17 cellular contexts compared by ENCODE assay signal in the genomic region with DNA sequence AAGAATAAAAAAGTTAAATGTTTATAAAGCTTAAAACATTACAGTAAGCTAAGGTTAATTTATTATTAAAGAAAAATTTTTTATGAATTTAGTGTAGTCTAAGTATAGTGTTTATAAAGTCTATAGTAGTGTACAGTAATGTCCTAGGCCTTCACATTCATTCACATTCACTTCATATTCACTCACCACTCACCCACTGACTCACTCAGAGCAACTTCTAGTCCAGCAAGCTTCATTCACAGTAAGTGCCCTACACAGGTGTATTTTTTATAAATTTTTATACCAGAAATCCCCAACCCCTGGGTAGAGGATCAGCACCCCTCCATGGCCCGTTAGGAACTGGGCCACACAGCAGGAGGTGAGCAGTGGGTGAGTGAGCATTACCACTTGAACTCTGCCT. TPM values are rescaled to one million over a fixed set of nuclear protein-coding genes. Genes with fewer than 3 reads are reported as not detected.
DNase-seq lines count a peak whose midpoint lies in the region; FAIRE-seq and TF ChIP-seq lines count a peak whose summit lies in the region.
"Had no signal": no experiment of that assay in that cellular context is flagged by ENCODE, and none has a peak within 500 bp of the region (broad histone marks: within the 10 kb centered on the region; RNA-seq: fewer than 3 reads in every experiment).

No MANE protein-coding gene starts in this region.

- FAIRE-seq in kidney (lab: Jason Lieb, UNC): peak; percentile 73
- FAIRE-seq: A549, GM12891, HepG2, HTR-8/SVneo had no signal

- intact Hi-C loops in kidney (cut with DNase I): no loop called here

- peaks cover 0 to 2% of the 10 kb centered on the region in 2 donors for H3K4me1 ChIP-seq in kidney (ENCODE audit: control insufficient read depth in 1 of 2, insufficient read depth in 1 of 2, low read depth in 1 of 2, low read length in 2 of 2)
- H3K4me1 ChIP-seq: A549, BE2C had no signal

- H3K4me3 ChIP-seq in epithelial cell of esophagus (ENCODE audit: low read length): no peak overlapping the region
- H3K4me3 ChIP-seq in kidney (ENCODE audit: low read length in 2 of 2): no peak overlapping the region
- H3K4me3 ChIP-seq: A549 had no signal

- TF ChIP-seq CTCF in epithelial cell of esophagus (IDR thresholded peaks at IDR 0.05; ENCODE audit: insufficient read depth, low read depth, low read length, missing control alignments) (no peak), kidney (IDR thresholded peaks at IDR 0.05; ENCODE audit: borderline replicate concordance, extremely low read depth, insufficient read depth) (no peak)

- no peaks in the 10 kb centered on the region for H3K36me3 ChIP-seq in kidney (ENCODE audit: control insufficient read depth in 1 of 2, insufficient read depth in 2 of 2, low read length in 2 of 2)
- H3K36me3 ChIP-seq: BE2C had no signal

- no peak overlapping the region for H3K9ac ChIP-seq in kidney (ENCODE audit: low read length in 2 of 2)

- H3K27ac ChIP-seq in kidney (ENCODE audit: low read depth in 2 of 2, low read length in 2 of 2): no peak overlapping the region
- H3K27ac ChIP-seq: A549, C4-2B had no signal

- DNase-seq in RKO (ENCODE audit: low spot score) (peak; percentile 18), epithelial cell of esophagus (ENCODE audit: low read depth) (peak; percentile 76), kidney (no peak), SW480 (ENCODE audit: low spot score) (no peak), cortex of kidney (lab: John Stamatoyannopoulos, UW) (no peak), NCI-H2107 treated with DMSO at 0.1 percent for 48 hours (lab: John Stamatoyannopoulos, UW; ENCODE audit: unreplicated experiment) (no peak)
- DNase-seq: BE2C; CD4-positive, alpha-beta memory T cell; DMS79; GOT3; H9 had no signal

- H3K9me3 ChIP-seq in kidney (ENCODE audit: control insufficient read depth in 1 of 2, low read length in 2 of 2): peaks cover 0 to 6% of the 10 kb centered on the region in 2 donors
- H3K9me3 ChIP-seq: A549, BE2C had no signal

RNA-seq across cellular contexts. Expression of a gene that starts 24.3 kb away (rescaled TPM):
- total RNA-seq in kidney: 58.8 TPM
- polyA plus RNA-seq in kidney (ENCODE audit: insufficient read depth, low read depth, low replicate concordance): 28.6 TPM
- total RNA-seq: CD4-positive, alpha-beta memory T cell; H9; HepG2 had no signal
- polyA plus RNA-seq: AG04450; CD4-positive, alpha-beta memory T cell; HepG2 had no signal

Comparison
In these comparisons a context has a peak if more than half of its experiments do, and no peak if none do; other contexts are left out.
1. DNase-seq: peak in RKO (single experiment) and epithelial cell of esophagus (single experiment); none in kidney (single experiment), SW480 (single experiment), cortex of kidney (single experiment) and NCI-H2107 treated with DMSO at 0.1 percent for 48 hours (single experiment).